Comparison of ENCODE assay signal across 9 cellular contexts in the genomic region with DNA sequence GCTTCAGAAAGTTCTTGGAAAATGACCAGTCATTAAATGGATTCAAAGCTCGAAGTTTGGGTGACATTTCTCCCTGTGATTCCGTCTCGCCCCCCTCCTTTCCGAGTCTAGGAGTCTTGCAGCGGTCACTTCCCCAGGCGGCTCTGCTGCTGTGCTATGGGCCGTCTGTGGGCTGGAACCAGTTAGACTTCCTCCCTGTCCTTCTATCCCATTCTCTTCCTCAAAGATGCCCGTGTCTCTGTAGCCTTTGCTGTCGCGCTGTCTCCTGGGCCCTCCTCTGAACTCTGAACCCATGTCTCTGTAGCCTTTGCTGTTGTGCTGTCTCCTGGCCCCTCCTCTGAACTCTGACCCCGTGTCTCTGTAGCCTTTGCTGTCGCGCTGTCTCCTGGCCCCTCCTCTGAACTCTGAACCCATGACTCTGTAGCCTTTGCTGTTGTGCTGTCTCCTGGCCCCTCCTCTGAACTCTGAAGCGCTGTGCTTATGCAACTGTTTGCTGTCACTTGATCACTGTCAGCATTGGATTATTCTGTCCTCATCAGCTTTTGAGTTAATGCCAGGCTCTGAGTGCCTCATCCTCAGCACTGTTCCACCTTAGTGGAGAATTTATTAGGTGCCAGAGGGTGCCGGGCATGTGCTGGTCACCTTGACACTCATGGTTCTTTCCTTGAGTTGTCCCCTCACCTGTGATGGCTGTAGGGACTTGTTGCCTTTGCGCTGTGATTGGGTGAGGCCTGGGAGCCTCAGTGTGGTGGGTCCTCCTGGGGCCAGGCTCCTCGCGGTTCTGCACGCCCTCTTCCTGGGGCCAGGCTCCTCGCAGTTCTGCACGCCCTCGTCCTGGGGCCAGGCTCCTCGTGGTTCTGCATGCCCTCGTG.
DNase-seq lines count a peak whose midpoint lies in the region; ATAC-seq and TF ChIP-seq lines count a peak whose summit lies in the region.
"Had no signal": no experiment of that assay in that cellular context is flagged by ENCODE, and none has a peak within 500 bp of the region (broad histone marks: within the 10 kb centered on the region; RNA-seq: fewer than 3 reads in every experiment).

No MANE protein-coding gene starts in this region.

- TF ChIP-seq CTCF in GM23338 (conservative IDR thresholded peaks at IDR 0.05; ENCODE audit: low read depth in 2 of 2) (no peak), glutamatergic neuron (IDR thresholded peaks at IDR 0.05; ENCODE audit: partially characterized antibody, unreplicated experiment) (no peak), omental fat pad (IDR thresholded peaks at IDR 0.05) (no peak), endothelial cell (IDR thresholded peaks at IDR 0.05; ENCODE audit: unreplicated experiment) (no peak)

- H3K79me2 ChIP-seq in GM23338 (replicated peaks; ENCODE audit: insufficient read depth), result no peaks in the 10 kb centered on the region; the same call in 1 of the 2 replicates

- no peak overlapping the region for H3K4me2 ChIP-seq in GM23338

- H3K4me1 Mint-ChIP-seq in GM23338, result peaks cover 23% of the 10 kb centered on the region
- peaks cover 4% of the 10 kb centered on the region for H3K4me1 Mint-ChIP-seq in glutamatergic neuron (ENCODE audit: low read depth, unreplicated experiment)
- H3K4me1 Mint-ChIP-seq in endothelial cell (ENCODE audit: unreplicated experiment), result peaks cover 33% of the 10 kb centered on the region

- ATAC-seq in GM23338 (peak; percentile 43), omental fat pad (ENCODE audit: low FRiP score) (peak; percentile 24)

- H3K36me3 Mint-ChIP-seq in GM23338 (ENCODE audit: low read depth), result no peaks in the 10 kb centered on the region
- H3K36me3 Mint-ChIP-seq in glutamatergic neuron (ENCODE audit: unreplicated experiment), result peaks cover 5% of the 10 kb centered on the region
- no peaks in the 10 kb centered on the region for H3K36me3 Mint-ChIP-seq in endothelial cell (ENCODE audit: low read depth, unreplicated experiment)

- DNase-seq in GM23338 (ENCODE audit: low spot score), result no peak
- peak; percentile 17 for DNase-seq in OCI-M1 (lab: John Stamatoyannopoulos, UW)
- no peak for DNase-seq in glutamatergic neuron
- DNase-seq in omental fat pad (ENCODE audit: low spot score), result no peak
- DNase-seq in endothelial cell (ENCODE audit: low spot score), result no peak
- DNase-seq in iPS-NIHi7 (ENCODE audit: extremely low spot score), result no peak
- DNase-seq in superior temporal gyrus (ENCODE audit: extremely low spot score), result no peak
- no peak for DNase-seq in NCI-H526 treated with DMSO at 0.1 percent for 48 hours (lab: John Stamatoyannopoulos, UW)

- H3K27me3 ChIP-seq in GM23338 (ENCODE audit: insufficient read depth), result no peaks in the 10 kb centered on the region

- no peaks in the 10 kb centered on the region for H3K4me1 ChIP-seq in GM23338 (ENCODE audit: insufficient read depth)

- no peak overlapping the region for H2AFZ ChIP-seq in GM23338

- no peaks in the 10 kb centered on the region for H3K9me2 ChIP-seq in GM23338 (ENCODE audit: insufficient read depth)

- H3K9me3 Mint-ChIP-seq in GM23338 (no peaks in the 10 kb centered on the region), glutamatergic neuron (ENCODE audit: unreplicated experiment) (no peaks in the 10 kb centered on the region), endothelial cell (ENCODE audit: unreplicated experiment) (no peaks in the 10 kb centered on the region)
- H3K9me3 Mint-ChIP-seq: stimulated activated naive CD8-positive, alpha-beta T cell treated with anti-CD3 and anti-CD28 coated beads, Interleukin-15, Interleukin-2, amounts not matched to agents 100 ng/mL and 50 ng/mL, for 24 hours had no signal

- no peaks in the 10 kb centered on the region for H3F3A ChIP-seq in GM23338 (replicated peaks; ENCODE audit: low read depth)

- no peaks in the 10 kb centered on the region for H3K36me3 ChIP-seq in GM23338 (ENCODE audit: insufficient read depth)

- H3K4me3 Mint-ChIP-seq in GM23338, result no peak overlapping the region
- H3K4me3 Mint-ChIP-seq in glutamatergic neuron (ENCODE audit: unreplicated experiment), result peak overlapping the region; percentile 12
- H3K4me3 Mint-ChIP-seq in endothelial cell (ENCODE audit: unreplicated experiment), result no peak overlapping the region
- H3K4me3 Mint-ChIP-seq: stimulated activated naive CD8-positive, alpha-beta T cell treated with anti-CD3 and anti-CD28 coated beads, Interleukin-15, Interleukin-2, amounts not matched to agents 100 ng/mL and 50 ng/mL, for 24 hours had no signal

- no peak overlapping the region for H3K4me3 ChIP-seq in GM23338

- H4K20me1 ChIP-seq in GM23338 (replicated peaks; ENCODE audit: insufficient read depth), result no peaks in the 10 kb centered on the region; the same call in none of the 2 replicates

- H3K27ac Mint-ChIP-seq in GM23338 (peak overlapping the region; percentile 10; the same call in 1 of the 2 replicates), glutamatergic neuron (ENCODE audit: unreplicated experiment) (no peak overlapping the region), endothelial cell (ENCODE audit: unreplicated experiment) (no peak overlapping the region)
- H3K27ac Mint-ChIP-seq: stimulated activated naive CD8-positive, alpha-beta T cell treated with anti-CD3 and anti-CD28 coated beads, Interleukin-15, Interleukin-2, amounts not matched to agents 100 ng/mL and 50 ng/mL, for 24 hours had no signal

- no peak overlapping the region for H3K27ac ChIP-seq in GM23338 (ENCODE audit: low read depth)

- peaks cover 7% of the 10 kb centered on the region for H3K27me3 Mint-ChIP-seq in GM23338 (ENCODE audit: insufficient read depth, low read depth, poor library complexity)
- peaks cover 8% of the 10 kb centered on the region for H3K27me3 Mint-ChIP-seq in glutamatergic neuron (ENCODE audit: unreplicated experiment)
- no peaks in the 10 kb centered on the region for H3K27me3 Mint-ChIP-seq in endothelial cell (ENCODE audit: unreplicated experiment)
- H3K27me3 Mint-ChIP-seq: stimulated activated naive CD8-positive, alpha-beta T cell treated with anti-CD3 and anti-CD28 coated beads, Interleukin-15, Interleukin-2, amounts not matched to agents 100 ng/mL and 50 ng/mL, for 24 hours had no signal

TF ChIP-seq in GM23338, 12 proteins besides CTCF, POLR2A, EP300 and RAD21 (continues in another document):
- no peak for TF ChIP-seq EZH2phosphoT487 (IDR thresholded peaks at IDR 0.05; ENCODE audit: unreplicated experiment)
- no peak for TF ChIP-seq ZNF462 (CRISPR knock-in tag; IDR thresholded peaks at IDR 0.05)
- TF ChIP-seq JUNB (IDR thresholded peaks at IDR 0.05; ENCODE audit: unreplicated experiment), result no peak
- TF ChIP-seq NANOG (IDR thresholded peaks at IDR 0.05; ENCODE audit: borderline replicate concordance), result no peak
- no peak for TF ChIP-seq CREB1 (CRISPR knock-in tag; IDR thresholded peaks at IDR 0.05; ENCODE audit: low read depth)
